ENCODE assay signal across 8 cellular contexts in genomic region chr12:31323466-31324115, GRCh38. TPM values are rescaled to one million over a fixed set of nuclear protein-coding genes. Genes with fewer than 3 reads are reported as not detected.
DNase-seq lines count a peak whose midpoint lies in the region; ATAC-seq and TF ChIP-seq lines count a peak whose summit lies in the region.

No MANE protein-coding gene starts in this region.

- H3K27me3 Mint-ChIP-seq in dendritic cell treated with granulocyte-macrophage colony-stimulating factor and Interleukin-4, amounts not matched to agents 40 ng/mL and 50 ng/mL, for 4 days: peaks cover 1% of the 10 kb centered on the region
- no peaks in the 10 kb centered on the region for H3K27me3 Mint-ChIP-seq in stimulated activated naive B cell treated with anti-CD40 and anti-IgM and Interleukin-4, amounts not matched to agents 10 μg/mL and 1 μg/mL and 100 μg/mL, for 72 hours

- no peak for TF ChIP-seq CTCF in WERI-Rb-1 (IDR thresholded peaks at IDR 0.05; ENCODE audit: low read depth, low read length)

- H3K27ac ChIP-seq in KOPT-K1 (ENCODE audit: low read depth, low read length, poor library complexity, severe bottlenecking) (peak overlapping the region; percentile 83), WERI-Rb-1 (peak overlapping the region; percentile 88)

- no peaks in the 10 kb centered on the region for H3K9me3 Mint-ChIP-seq in dendritic cell treated with granulocyte-macrophage colony-stimulating factor and Interleukin-4, amounts not matched to agents 40 ng/mL and 50 ng/mL, for 4 days
- peaks cover 0 to 3% of the 10 kb centered on the region in 2 donors for H3K9me3 Mint-ChIP-seq in stimulated activated naive B cell treated with anti-CD40 and anti-IgM and Interleukin-4, amounts not matched to agents 10 μg/mL and 1 μg/mL and 100 μg/mL, for 72 hours

- H3K27me3 ChIP-seq in WERI-Rb-1 (ENCODE audit: insufficient read depth, low read depth, severe bottlenecking): no peaks in the 10 kb centered on the region

- DNase-seq in ELF-1 (ENCODE audit: low read depth, low spot score) (peak; percentile 82), WERI-Rb-1 (peak; percentile 22), mucosa of gallbladder (ENCODE audit: low spot score) (peak; percentile 25), cortex of kidney (lab: John Stamatoyannopoulos, UW) (no peak)
- DNase-seq in stimulated activated naive B cell treated with anti-CD40 and anti-IgM and Interleukin-4, amounts not matched to agents 10 μg/mL and 1 μg/mL and 100 μg/mL, for 72 hours: peak; percentile 61

- H3K9me3 ChIP-seq in KOPT-K1 (ENCODE audit: insufficient read depth, low read length, poor library complexity, severe bottlenecking) (no peaks in the 10 kb centered on the region), WERI-Rb-1 (ENCODE audit: severe bottlenecking) (no peaks in the 10 kb centered on the region)

- H3K4me3 Mint-ChIP-seq in dendritic cell treated with granulocyte-macrophage colony-stimulating factor and Interleukin-4, amounts not matched to agents 40 ng/mL and 50 ng/mL, for 4 days: peak overlapping the region; percentile 97
- peak overlapping the region; percentile 86 to 99 for H3K4me3 Mint-ChIP-seq in stimulated activated naive B cell treated with anti-CD40 and anti-IgM and Interleukin-4, amounts not matched to agents 10 μg/mL and 1 μg/mL and 100 μg/mL, for 72 hours

- intact Hi-C loops in dendritic cell treated with granulocyte-macrophage colony-stimulating factor and Interleukin-4, amounts not matched to agents 40 ng/mL and 50 ng/mL, for 4 days (cut with micrococcal nuclease): no loop called here

- peak overlapping the region; percentile 83 for H3K4me3 ChIP-seq in WERI-Rb-1 (ENCODE audit: low read depth, low read length)

- peaks cover 9% of the 10 kb centered on the region for H3K36me3 Mint-ChIP-seq in dendritic cell treated with granulocyte-macrophage colony-stimulating factor and Interleukin-4, amounts not matched to agents 40 ng/mL and 50 ng/mL, for 4 days (ENCODE audit: low read depth)
- H3K36me3 Mint-ChIP-seq in stimulated activated naive B cell treated with anti-CD40 and anti-IgM and Interleukin-4, amounts not matched to agents 10 μg/mL and 1 μg/mL and 100 μg/mL, for 72 hours: peaks cover 20 to 26% of the 10 kb centered on the region in 2 donors

- H3K4me1 Mint-ChIP-seq in dendritic cell treated with granulocyte-macrophage colony-stimulating factor and Interleukin-4, amounts not matched to agents 40 ng/mL and 50 ng/mL, for 4 days (ENCODE audit: low read depth): peaks cover 40% of the 10 kb centered on the region
- peaks cover 30 to 57% of the 10 kb centered on the region in 2 donors for H3K4me1 Mint-ChIP-seq in stimulated activated naive B cell treated with anti-CD40 and anti-IgM and Interleukin-4, amounts not matched to agents 10 μg/mL and 1 μg/mL and 100 μg/mL, for 72 hours

- peak; percentile 13 for ATAC-seq in GM21423 (IDR thresholded peaks at IDR 0.05; ENCODE audit: unreplicated experiment)
- peak; percentile 34 to 39 for ATAC-seq in stimulated activated naive B cell treated with anti-CD40 and anti-IgM and Interleukin-4, amounts not matched to agents 10 μg/mL and 1 μg/mL and 100 μg/mL, for 72 hours (replicated peaks)

- H3K36me3 ChIP-seq in KOPT-K1 (ENCODE audit: insufficient read depth, low read length) (no peaks in the 10 kb centered on the region), WERI-Rb-1 (peaks cover 16% of the 10 kb centered on the region)

- H3K27ac Mint-ChIP-seq in dendritic cell treated with granulocyte-macrophage colony-stimulating factor and Interleukin-4, amounts not matched to agents 40 ng/mL and 50 ng/mL, for 4 days: peak overlapping the region; percentile 91
- H3K27ac Mint-ChIP-seq in stimulated activated naive B cell treated with anti-CD40 and anti-IgM and Interleukin-4, amounts not matched to agents 10 μg/mL and 1 μg/mL and 100 μg/mL, for 72 hours: peak overlapping the region; percentile 97

RNA-seq across cellular contexts. Expression of gene SINHCAF, which starts 2.4 kb away (rescaled TPM):
- total RNA-seq in mucosa of gallbladder: 73.3 TPM
